19 cellular contexts compared by ENCODE assay signal in the genomic region with DNA sequence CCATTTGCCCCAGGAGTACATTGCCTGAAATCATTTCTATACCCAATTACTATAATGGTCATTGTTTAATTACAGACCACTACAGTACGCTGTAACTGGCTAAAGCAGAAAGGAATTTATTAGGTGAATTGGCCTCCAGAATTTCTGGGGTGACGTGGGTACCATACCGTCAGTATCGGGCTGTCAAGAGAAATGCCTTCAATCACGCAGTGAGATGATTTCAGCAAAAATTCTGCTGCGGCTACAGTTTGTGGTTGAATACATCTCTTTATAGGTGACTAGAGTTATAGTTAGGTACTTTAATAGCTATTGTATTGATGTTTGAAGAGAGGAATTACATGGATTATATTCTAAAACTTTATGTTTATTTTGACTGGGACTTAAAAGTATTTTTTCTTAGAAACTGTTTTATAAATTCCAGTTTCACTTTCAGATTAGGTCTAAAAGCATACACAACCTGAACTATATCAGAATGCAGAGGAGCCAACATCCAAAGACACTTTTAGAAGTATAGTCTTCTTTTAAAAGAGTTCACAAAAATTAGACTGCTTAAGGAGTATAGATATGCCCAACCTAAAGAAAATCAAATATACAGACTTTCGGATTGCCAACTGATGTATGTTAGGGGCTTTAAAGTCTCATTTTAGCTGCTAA.
DNase-seq lines count a peak whose midpoint lies in the region; ATAC-seq, FAIRE-seq and TF ChIP-seq lines count a peak whose summit lies in the region.
"Had no signal": no experiment of that assay in that cellular context is flagged by ENCODE, and none has a peak within 500 bp of the region (broad histone marks: within the 10 kb centered on the region; RNA-seq: fewer than 3 reads in every experiment).

No MANE protein-coding gene starts in this region.

- no peak for TF ChIP-seq POLR2A in H54 (IDR thresholded peaks at IDR 0.05; ENCODE audit: low read depth, low read length)

- peak overlapping the region; percentile 78 for H3K4me3 Mint-ChIP-seq in T-helper 2 cell treated with Interferon-gamma antibody and Interleukin-4, amounts not matched to agents 5 μg/mL and 100 μg/mL, for 36 hours

- H3K4me1 Mint-ChIP-seq in T-helper 2 cell treated with Interferon-gamma antibody and Interleukin-4, amounts not matched to agents 5 μg/mL and 100 μg/mL, for 36 hours (ENCODE audit: low read depth): peaks cover 14% of the 10 kb centered on the region

- no peaks in the 10 kb centered on the region for H3K79me2 ChIP-seq in DND-41 (ENCODE audit: insufficient read depth, low read length)
- H3K79me2 ChIP-seq: hepatocyte had no signal

- no peaks in the 10 kb centered on the region for H3K9me3 Mint-ChIP-seq in T-helper 2 cell treated with Interferon-gamma antibody and Interleukin-4, amounts not matched to agents 5 μg/mL and 100 μg/mL, for 36 hours

- no peaks in the 10 kb centered on the region for H3K27me3 Mint-ChIP-seq in T-helper 2 cell treated with Interferon-gamma antibody and Interleukin-4, amounts not matched to agents 5 μg/mL and 100 μg/mL, for 36 hours (ENCODE audit: low read depth)

- no peak for FAIRE-seq in H54 (lab: Jason Lieb, UNC)
- FAIRE-seq: K562 had no signal

- peak overlapping the region; percentile 40; the same call in 1 of the 2 replicates for H3K27ac ChIP-seq in DND-41 (ENCODE audit: low read length)
- H3K27ac ChIP-seq in lower lobe of right lung: no peak overlapping the region
- H3K27ac ChIP-seq: GM23248, hepatocyte, upper lobe of right lung, VCaP had no signal

- H3K9me3 ChIP-seq in DND-41 (ENCODE audit: insufficient read depth, low read length, severe bottlenecking): peaks cover 5% of the 10 kb centered on the region
- H3K9me3 ChIP-seq in lower lobe of right lung: no peaks in the 10 kb centered on the region
- H3K9me3 ChIP-seq: upper lobe of right lung had no signal

- ATAC-seq in DND-41 (ENCODE audit: insufficient read depth, low read depth) (peak; percentile 62), GM18909 (IDR thresholded peaks at IDR 0.05; ENCODE audit: poor library complexity, unreplicated experiment) (peak; percentile 57), lower lobe of right lung (no peak)
- ATAC-seq: K562, left cardiac atrium, right cardiac atrium, upper lobe of right lung had no signal

- intact Hi-C loops in lower lobe of right lung (cut with DNase I): no loop called here

- no peaks in the 10 kb centered on the region for H3K27me3 ChIP-seq in DND-41 (ENCODE audit: insufficient read depth, low read length, poor library complexity)
- no peaks in the 10 kb centered on the region for H3K27me3 ChIP-seq in lower lobe of right lung (ENCODE audit: low read depth)
- H3K27me3 ChIP-seq: hepatocyte, upper lobe of right lung had no signal

- TF ChIP-seq CTCF in DND-41 (IDR thresholded peaks at IDR 0.05; ENCODE audit: borderline replicate concordance, extremely low read depth, low read length, poor library complexity, severe bottlenecking) (no peak), lower lobe of right lung (IDR thresholded peaks at IDR 0.05) (no peak)

- H4K20me1 ChIP-seq in DND-41 (ENCODE audit: insufficient read depth, low read length): no peaks in the 10 kb centered on the region

- peaks cover 23% of the 10 kb centered on the region for H3K36me3 Mint-ChIP-seq in T-helper 2 cell treated with Interferon-gamma antibody and Interleukin-4, amounts not matched to agents 5 μg/mL and 100 μg/mL, for 36 hours (ENCODE audit: low read depth)

- DNase-seq in DND-41: no peak
- no peak for DNase-seq in T-helper 2 cell treated with Interferon-gamma antibody and Interleukin-4, amounts not matched to agents 5 μg/mL and 100 μg/mL, for 36 hours (ENCODE audit: low spot score)
- DNase-seq in lower lobe of right lung: no peak
- DNase-seq in cortex of kidney (lab: John Stamatoyannopoulos, UW): no peak
- DNase-seq in NCI-H446 treated with DMSO at 0.1 percent for 48 hours (lab: John Stamatoyannopoulos, UW): no peak
- no peak for DNase-seq in MV-4-11 (lab: John Stamatoyannopoulos, UW)
- no peak for DNase-seq in H54 (ENCODE audit: insufficient read length, low spot score)
- DNase-seq: EL; GM23248; left cardiac atrium; NCI-H1436 treated with DMSO at 0.1 percent for 48 hours; NCI-H446; right cardiac atrium; stimulated activated CD4-positive, alpha-beta T cell treated with anti-CD3 and anti-CD28 coated beads, Interleukin-1b, Interleukin-23, amount 100 ng/mL, for 48 hours; upper lobe of right lung had no signal

- H3K4me1 ChIP-seq in DND-41 (ENCODE audit: insufficient read depth, low read length) (peaks cover 6% of the 10 kb centered on the region), lower lobe of right lung (peaks cover 12% of the 10 kb centered on the region)

- H3K4me2 ChIP-seq in DND-41 (ENCODE audit: insufficient read depth, low read length): peak overlapping the region; percentile 9; the same call in 1 of the 2 replicates
- H3K4me2 ChIP-seq: hepatocyte had no signal

- H3K36me3 ChIP-seq in DND-41 (ENCODE audit: insufficient read depth, low read length) (peaks cover 50% of the 10 kb centered on the region), lower lobe of right lung (peaks cover 17% of the 10 kb centered on the region)

- H3K4me3 ChIP-seq in DND-41 (ENCODE audit: low read depth in 1 of 2, low read length in 2 of 2): no peak overlapping the region
- H3K4me3 ChIP-seq in lower lobe of right lung: peak overlapping the region; percentile 1
- H3K4me3 ChIP-seq: GM23248, hepatocyte, K562, upper lobe of right lung had no signal

- peak overlapping the region; percentile 60 for H3K27ac Mint-ChIP-seq in T-helper 2 cell treated with Interferon-gamma antibody and Interleukin-4, amounts not matched to agents 5 μg/mL and 100 μg/mL, for 36 hours

- H3K9ac ChIP-seq in DND-41 (ENCODE audit: low read depth, low read length): no peak overlapping the region
- H3K9ac ChIP-seq: GM23248 had no signal

- no peak overlapping the region for H2AFZ ChIP-seq in DND-41 (ENCODE audit: low read depth, low read length)
- H2AFZ ChIP-seq: GM23248, hepatocyte had no signal

Comparison
In these comparisons a context has a peak if more than half of its experiments do, and no peak if none do; other contexts are left out.
1. ATAC-seq: peak in DND-41 (single experiment) and GM18909 (single experiment); none in lower lobe of right lung (0 of 2).